In genomic region chr19:30406220-30406944, GRCh38 we compare ENCODE assay signal across 11 cellular contexts. TPM values are rescaled to one million over a fixed set of nuclear protein-coding genes. Genes with fewer than 3 reads are reported as not detected.
DNase-seq lines count a peak whose midpoint lies in the region; ATAC-seq and TF ChIP-seq lines count a peak whose summit lies in the region.
"Had no signal": no experiment of that assay in that cellular context is flagged by ENCODE, and none has a peak within 500 bp of the region (broad histone marks: within the 10 kb centered on the region; RNA-seq: fewer than 3 reads in every experiment).

No MANE protein-coding gene starts in this region.

- DNase-seq in Daoy (ENCODE audit: low read depth) (peak; percentile 55), MV-4-11 (lab: John Stamatoyannopoulos, UW) (peak; percentile 33), germinal center (ENCODE audit: low spot score) (peak; percentile 18), osteocyte (ENCODE audit: extremely low spot score, unreplicated experiment) (peak; percentile 53), NCI-H2227 treated with DMSO at 0.1 percent for 48 hours (lab: John Stamatoyannopoulos, UW) (no peak), KG1 (lab: John Stamatoyannopoulos, UW) (no peak), HCEC 1CT (no peak)
- DNase-seq: activated naive CD4-positive, alpha-beta T cell treated with Interleukin-2 at 50 U/mL for 16 hours; stimulated activated CD4-positive, alpha-beta T cell treated with anti-CD3 and anti-CD28 coated beads, Interleukin-4, amount 100 ng/mL, for 4 hours had no signal

- no peak for ATAC-seq in GM18870 (IDR thresholded peaks at IDR 0.05; ENCODE audit: unreplicated experiment)

- no peak for TF ChIP-seq CTCF in osteocyte (IDR thresholded peaks at IDR 0.05)

- H3K4me3 Mint-ChIP-seq in osteocyte (ENCODE audit: unreplicated experiment) = no peak overlapping the region

- H3K36me3 Mint-ChIP-seq in osteocyte (ENCODE audit: unreplicated experiment) = no peaks in the 10 kb centered on the region

- no peak overlapping the region for H3K27ac Mint-ChIP-seq in osteocyte (ENCODE audit: unreplicated experiment)

- no peaks in the 10 kb centered on the region for H3K27me3 Mint-ChIP-seq in osteocyte (ENCODE audit: unreplicated experiment)

- H3K9me3 Mint-ChIP-seq in osteocyte (ENCODE audit: unreplicated experiment) = peaks cover 14% of the 10 kb centered on the region

- H3K4me1 Mint-ChIP-seq in osteocyte (ENCODE audit: unreplicated experiment) = no peaks in the 10 kb centered on the region

RNA-seq across cellular contexts. Expression of gene ZNF536, which starts 34.2 kb away (rescaled TPM):
- 10.2 and 11.2 TPM in 2 replicates for total RNA-seq in Daoy (2014; rRNA removed; shearing (Covaris generic))
- not detected in 2 replicates for total RNA-seq in osteocyte
- total RNA-seq: glomerular endothelial cell had no signal

Comparison
In these comparisons a context has a peak if more than half of its experiments do, and no peak if none do; other contexts are left out.
1. DNase-seq: peak in Daoy (single experiment), MV-4-11 (single experiment), germinal center (single experiment) and osteocyte (single experiment); none in NCI-H2227 treated with DMSO at 0.1 percent for 48 hours (single experiment), KG1 (single experiment) and HCEC 1CT (single experiment).
2. RNA of gene ZNF536, which starts 34.2 kb away (total RNA-seq): 10.2 to 11.2 TPM in Daoy; not detected in osteocyte; every median in the first group is over 10 times any median in the second.